ENCODE assay signal across 8 cellular contexts in the genomic region with DNA sequence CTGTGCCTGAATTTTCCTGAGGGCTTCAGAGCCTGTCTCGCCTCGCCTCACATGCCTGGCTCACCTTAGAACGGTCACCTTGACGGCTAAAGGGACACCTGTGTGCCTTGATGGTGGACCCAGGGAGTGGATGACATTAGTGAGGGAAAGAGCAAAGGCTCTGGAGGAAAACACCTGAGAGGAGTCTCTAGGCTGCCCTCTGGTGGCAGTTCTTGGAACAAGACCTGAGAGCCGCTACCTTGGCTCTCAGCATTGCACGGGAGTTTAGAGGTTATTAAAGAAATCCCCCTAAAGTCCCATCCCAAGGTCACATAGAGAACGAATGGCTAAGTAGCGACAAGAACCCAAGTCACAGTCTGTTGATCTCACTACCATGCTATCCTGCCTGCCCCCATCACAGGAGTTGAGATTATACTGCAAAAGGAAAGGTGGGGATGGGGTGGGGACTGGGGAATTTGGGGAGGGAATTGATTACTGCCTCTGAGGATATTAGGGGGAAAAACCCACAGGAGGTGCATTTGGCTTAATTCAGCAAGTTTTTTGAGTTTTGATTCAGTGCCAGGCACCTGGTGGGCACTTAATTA. TPM values are rescaled to one million over a fixed set of nuclear protein-coding genes. Genes with fewer than 3 reads are reported as not detected.
DNase-seq lines count a peak whose midpoint lies in the region; ATAC-seq, FAIRE-seq and TF ChIP-seq lines count a peak whose summit lies in the region.

No MANE protein-coding gene starts in this region.

- no peaks in the 10 kb centered on the region for H3K4me1 Mint-ChIP-seq in T-helper 2 cell treated with Interferon-gamma antibody and Interleukin-4, amounts not matched to agents 5 μg/mL and 100 μg/mL, for 36 hours (ENCODE audit: low read depth)

- peaks cover 24% of the 10 kb centered on the region for H3K4me1 ChIP-seq in keratinocyte (ENCODE audit: control insufficient read depth, extremely low read depth, insufficient read depth, low read length)

- H3K9me3 Mint-ChIP-seq in T-helper 2 cell treated with Interferon-gamma antibody and Interleukin-4, amounts not matched to agents 5 μg/mL and 100 μg/mL, for 36 hours: no peaks in the 10 kb centered on the region

- no peaks in the 10 kb centered on the region for H3K9me1 ChIP-seq in keratinocyte (ENCODE audit: control insufficient read depth, extremely low read depth, insufficient read depth, low read length)

- in situ Hi-C loops in astrocyte of the cerebellum (cut with HindIII; ENCODE audit: low sequenced_read_pairs): no loop called here

- H3K9ac ChIP-seq in keratinocyte (ENCODE audit: control insufficient read depth, extremely low read depth, insufficient read depth, low read length): no peak overlapping the region

- H3K9me3 ChIP-seq in keratinocyte (ENCODE audit: control insufficient read depth, low read depth, low read length): no peaks in the 10 kb centered on the region

- no peak overlapping the region for H3K4me2 ChIP-seq in keratinocyte (ENCODE audit: control insufficient read depth, extremely low read depth, insufficient read depth, low read depth, low read length)

- TF ChIP-seq CTCF in astrocyte of the cerebellum (IDR thresholded peaks at IDR 0.05; ENCODE audit: low read depth, low read length, missing control alignments) (peak; percentile 92), keratinocyte (optimal IDR thresholded peaks at IDR 0.05 in 1 of 3, IDR thresholded peaks at IDR 0.05 in 1 of 3, conservative IDR thresholded peaks at IDR 0.05 in 1 of 3; ENCODE audit: extremely low read depth in 1 of 3, insufficient read depth in 2 of 3, low read length in 3 of 3) (peak in 2 of 3 experiments; percentile 85 to 89)

- peak; percentile 63 for FAIRE-seq in keratinocyte (lab: Jason Lieb, UNC)

- H3K36me3 ChIP-seq in keratinocyte (ENCODE audit: control insufficient read depth in 2 of 2, extremely low read depth in 1 of 2, insufficient read depth in 2 of 2, low read length in 2 of 2): peaks cover 5 to 8% of the 10 kb centered on the region in 2 experiments

- no peak overlapping the region for H2AFZ ChIP-seq in keratinocyte (ENCODE audit: control insufficient read depth, low read length)

- no peaks in the 10 kb centered on the region for H3K79me2 ChIP-seq in keratinocyte (ENCODE audit: control insufficient read depth, insufficient read depth, low read length)

- dilution Hi-C loops in keratinocyte (cut with MboI; ENCODE audit: extremely low pct_ligation_motif_present, low sequenced_read_pairs): no loop called here

- ATAC-seq in HG02973 (IDR thresholded peaks at IDR 0.05; ENCODE audit: unreplicated experiment) (no peak), HG03439 (IDR thresholded peaks at IDR 0.05; ENCODE audit: unreplicated experiment) (no peak)

- H3K27ac ChIP-seq in keratinocyte (ENCODE audit: control insufficient read depth, insufficient read depth, low read length): no peak overlapping the region

- no peak overlapping the region for H3K4me3 Mint-ChIP-seq in T-helper 2 cell treated with Interferon-gamma antibody and Interleukin-4, amounts not matched to agents 5 μg/mL and 100 μg/mL, for 36 hours

- H3K27me3 Mint-ChIP-seq in T-helper 2 cell treated with Interferon-gamma antibody and Interleukin-4, amounts not matched to agents 5 μg/mL and 100 μg/mL, for 36 hours (ENCODE audit: low read depth): peaks cover 17% of the 10 kb centered on the region

- DNase-seq in DMS79 (lab: John Stamatoyannopoulos, UW) (peak; percentile 5), KG1 (lab: John Stamatoyannopoulos, UW) (peak; percentile 40), astrocyte of the cerebellum (ENCODE audit: low read depth) (no peak), keratinocyte (ENCODE audit: low read depth, low spot score) (no peak)
- DNase-seq in T-helper 2 cell treated with Interferon-gamma antibody and Interleukin-4, amounts not matched to agents 5 μg/mL and 100 μg/mL, for 36 hours (ENCODE audit: low spot score): peak; percentile 36
- DNase-seq in stimulated activated CD4-positive, alpha-beta T cell treated with anti-CD3 and anti-CD28 coated beads, Interleukin-2, amount 100 ng/mL, for 48 hours: peak; percentile 81 to 84

- no peaks in the 10 kb centered on the region for H4K20me1 ChIP-seq in keratinocyte (ENCODE audit: control insufficient read depth, extremely low read depth, insufficient read depth, low read length)

- H3K36me3 Mint-ChIP-seq in T-helper 2 cell treated with Interferon-gamma antibody and Interleukin-4, amounts not matched to agents 5 μg/mL and 100 μg/mL, for 36 hours (ENCODE audit: low read depth): no peaks in the 10 kb centered on the region

- H3K27ac Mint-ChIP-seq in T-helper 2 cell treated with Interferon-gamma antibody and Interleukin-4, amounts not matched to agents 5 μg/mL and 100 μg/mL, for 36 hours: no peak overlapping the region

- no peaks in the 10 kb centered on the region for H3K27me3 ChIP-seq in keratinocyte (ENCODE audit: control insufficient read depth, extremely low read depth, insufficient read depth, low read length)

- no peak overlapping the region for H3K4me3 ChIP-seq in astrocyte of the cerebellum (ENCODE audit: low read depth, low read length)
- no peak overlapping the region for H3K4me3 ChIP-seq in keratinocyte (ENCODE audit: control insufficient read depth in 2 of 3, extremely low read depth in 1 of 3, insufficient read depth in 2 of 3, low read depth in 1 of 3, low read length in 3 of 3)

RNA-seq across cellular contexts. Expression of gene CDSN, which starts 7.9 kb away (rescaled TPM):
- 4.0 to 8.3 TPM (median 5.0 TPM) in 3 replicates for polyA plus RNA-seq in keratinocyte
- 128 TPM for polyA plus RNA-seq in keratinocyte (2011; ENCODE audit: low read depth)
- 3.6 and 7.7 TPM in 2 replicates for polyA plus RNA-seq in keratinocyte (2011; cell fraction: cytosol; rRNA removed)
- polyA plus RNA-seq in keratinocyte (2011; cell fraction: nucleus; rRNA removed): 22.1 and 37.1 TPM in 2 replicates
- polyA plus RNA-seq in keratinocyte (2012; ENCODE audit: low replicate concordance): 10.7 and 646 TPM in 2 replicates
- polyA minus RNA-seq in keratinocyte: 4.0 to 15.3 TPM (median 5.6 TPM) in 3 replicates
- polyA minus RNA-seq in keratinocyte (2011; cell fraction: cytosol; rRNA and poly(A)+ RNA removed): 7.5 TPM
- 21.0 and 31.2 TPM in 2 replicates for polyA minus RNA-seq in keratinocyte (2011; cell fraction: nucleus; rRNA and poly(A)+ RNA removed)

RNA-seq across cellular contexts. Expression of gene PSORS1C2, which starts 10.7 kb away (rescaled TPM):
- not detected in 3 replicates for polyA plus RNA-seq in keratinocyte
- polyA plus RNA-seq in keratinocyte (2011; ENCODE audit: low read depth): 1.9 TPM
- polyA plus RNA-seq in keratinocyte (2011; cell fraction: cytosol; rRNA removed): not detected in 2 replicates
- polyA plus RNA-seq in keratinocyte (2011; cell fraction: nucleus; rRNA removed): 0.12 TPM in 1 of 2 replicates, not detected in the other
- 0.31 and 15.8 TPM in 2 replicates for polyA plus RNA-seq in keratinocyte (2012; ENCODE audit: low replicate concordance)
- polyA minus RNA-seq in keratinocyte: not detected in 3 replicates
- polyA minus RNA-seq in keratinocyte (2011; cell fraction: cytosol; rRNA and poly(A)+ RNA removed): not detected
- polyA minus RNA-seq in keratinocyte (2011; cell fraction: nucleus; rRNA and poly(A)+ RNA removed): not detected in 2 replicates

RNA-seq across cellular contexts. Expression of gene PSORS1C1, which starts 13.6 kb away (rescaled TPM):
- 3.6 to 9.4 TPM (median 5.7 TPM) in 3 replicates for polyA plus RNA-seq in keratinocyte
- 14.3 TPM for polyA plus RNA-seq in keratinocyte (2011; ENCODE audit: low read depth)
- polyA plus RNA-seq in keratinocyte (2011; cell fraction: cytosol; rRNA removed): 6.9 and 9.2 TPM in 2 replicates
- polyA plus RNA-seq in keratinocyte (2011; cell fraction: nucleus; rRNA removed): 15.8 and 28.1 TPM in 2 replicates
- polyA plus RNA-seq in keratinocyte (2012; ENCODE audit: low replicate concordance): 6.0 and 34.2 TPM in 2 replicates
- 7.4 to 41.0 TPM (median 10.7 TPM) in 3 replicates for polyA minus RNA-seq in keratinocyte
- polyA minus RNA-seq in keratinocyte (2011; cell fraction: cytosol; rRNA and poly(A)+ RNA removed): not detected
- 6.0 and 6.8 TPM in 2 replicates for polyA minus RNA-seq in keratinocyte (2011; cell fraction: nucleus; rRNA and poly(A)+ RNA removed)

RNA-seq across cellular contexts. Expression of gene C6orf15, which starts 15.8 kb away (rescaled TPM):
- polyA plus RNA-seq in keratinocyte: 0.08 to 0.35 TPM (median 0.30 TPM) in 3 replicates
- 3.8 TPM for polyA plus RNA-seq in keratinocyte (2011; ENCODE audit: low read depth)
- 0.36 and 0.79 TPM in 2 replicates for polyA plus RNA-seq in keratinocyte (2011; cell fraction: cytosol; rRNA removed)
- 1.1 and 1.9 TPM in 2 replicates for polyA plus RNA-seq in keratinocyte (2011; cell fraction: nucleus; rRNA removed)
- polyA plus RNA-seq in keratinocyte (2012; ENCODE audit: low replicate concordance): 0.39 and 17.1 TPM in 2 replicates
- not detected in 3 replicates for polyA minus RNA-seq in keratinocyte
- polyA minus RNA-seq in keratinocyte (2011; cell fraction: cytosol; rRNA and poly(A)+ RNA removed): not detected
- 1.2 TPM in 1 of 2 replicates, not detected in the other for polyA minus RNA-seq in keratinocyte (2011; cell fraction: nucleus; rRNA and poly(A)+ RNA removed)

RNA-seq across cellular contexts. Expression of gene CCHCR1, which starts 29.4 kb away (rescaled TPM):
- 7.0 to 8.4 TPM (median 7.5 TPM) in 3 replicates for polyA plus RNA-seq in keratinocyte
- polyA plus RNA-seq in keratinocyte (2011; ENCODE audit: low read depth): 6.8 TPM
- polyA plus RNA-seq in keratinocyte (2011; cell fraction: cytosol; rRNA removed): 2.7 and 4.5 TPM in 2 replicates
- 11.5 and 15.2 TPM in 2 replicates for polyA plus RNA-seq in keratinocyte (2011; cell fraction: nucleus; rRNA removed)
- polyA plus RNA-seq in keratinocyte (2012; ENCODE audit: low replicate concordance): 6.0 and 9.9 TPM in 2 replicates
- 6.0 to 9.9 TPM (median 7.1 TPM) in 3 replicates for polyA minus RNA-seq in keratinocyte
- polyA minus RNA-seq in keratinocyte (2011; cell fraction: cytosol; rRNA and poly(A)+ RNA removed): 7.1 TPM
- polyA minus RNA-seq in keratinocyte (2011; cell fraction: nucleus; rRNA and poly(A)+ RNA removed): 5.0 and 6.3 TPM in 2 replicates

Comparison
In these comparisons a context has a peak if more than half of its experiments do, and no peak if none do; other contexts are left out.
1. DNase-seq: peak in DMS79 (single experiment), KG1 (single experiment), T-helper 2 cell treated with Interferon-gamma antibody and Interleukin-4, amounts not matched to agents 5 μg/mL and 100 μg/mL, for 36 hours (single experiment) and stimulated activated CD4-positive, alpha-beta T cell treated with anti-CD3 and anti-CD28 coated beads, Interleukin-2, amount 100 ng/mL, for 48 hours (2 of 2); none in astrocyte of the cerebellum (single experiment) and keratinocyte (single experiment).